Comparison of ENCODE assay signal across 25 cellular contexts in genomic region chr5:143807401-143807800, GRCh38. TPM values are rescaled to one million over a fixed set of nuclear protein-coding genes. Genes with fewer than 3 reads are reported as not detected.
"Had no signal": no experiment of that assay in that cellular context is flagged by ENCODE, and none has a peak within 500 bp of the region (broad histone marks: within the 10 kb centered on the region; RNA-seq: fewer than 3 reads in every experiment).

No MANE protein-coding gene starts in this region.

- H3K4me1 ChIP-seq: stomach, transverse colon had no signal

- H3K36me3 ChIP-seq: left ventricle myocardium inferior, lower lobe of right lung, stomach, thoracic aorta, transverse colon had no signal

- H2AFZ ChIP-seq: hepatocyte had no signal

- H3K4me3 ChIP-seq: hepatocyte, left ventricle myocardium inferior, lower lobe of right lung, stomach, thoracic aorta, transverse colon had no signal

- H3K4me2 ChIP-seq: hepatocyte had no signal

- H3K9me3 ChIP-seq: left ventricle myocardium inferior, lower lobe of right lung, stomach, thoracic aorta, transverse colon had no signal

- H3K27me3 ChIP-seq: hepatocyte, stomach, transverse colon had no signal

- H3K27ac ChIP-seq: hepatocyte, left ventricle myocardium inferior, lower lobe of right lung, stomach, thoracic aorta, transverse colon had no signal

- DNase-seq: effector CD4-positive, alpha-beta T cell; foreskin melanocyte; head of caudate nucleus; kidney; left cardiac atrium; left ventricle myocardium inferior; lower lobe of right lung; natural killer cell; right cardiac atrium; small intestine; stimulated activated CD4-positive, alpha-beta T cell treated with anti-CD3 and anti-CD28 coated beads, Interleukin-12 subunit alpha, Interleukin-12 subunit beta, amount 100 ng/mL, for 4 hours; stimulated activated naive CD4-positive, alpha-beta T cell; stomach; transverse colon had no signal

- H3K79me2 ChIP-seq: hepatocyte had no signal

RNA-seq across cellular contexts. Expression of gene HMHB1, which starts 4.6 kb away (rescaled TPM):
- total RNA-seq: dermis microvascular lymphatic vessel endothelial cell, hepatocyte, kidney, left cardiac atrium, left ventricle myocardium inferior, lower lobe of right lung, mesothelial cell of epicardium, mucosa of gallbladder, myocyte, natural killer cell, neural crest cell, osteocyte, posterior vena cava, right cardiac atrium, stomach, thoracic aorta, transverse colon, ureter had no signal
- polyA plus RNA-seq: esophagus, hepatocyte, right cardiac atrium, small intestine, stomach had no signal
